Comparison of ENCODE assay signal across 8 cellular contexts in the genomic region with DNA sequence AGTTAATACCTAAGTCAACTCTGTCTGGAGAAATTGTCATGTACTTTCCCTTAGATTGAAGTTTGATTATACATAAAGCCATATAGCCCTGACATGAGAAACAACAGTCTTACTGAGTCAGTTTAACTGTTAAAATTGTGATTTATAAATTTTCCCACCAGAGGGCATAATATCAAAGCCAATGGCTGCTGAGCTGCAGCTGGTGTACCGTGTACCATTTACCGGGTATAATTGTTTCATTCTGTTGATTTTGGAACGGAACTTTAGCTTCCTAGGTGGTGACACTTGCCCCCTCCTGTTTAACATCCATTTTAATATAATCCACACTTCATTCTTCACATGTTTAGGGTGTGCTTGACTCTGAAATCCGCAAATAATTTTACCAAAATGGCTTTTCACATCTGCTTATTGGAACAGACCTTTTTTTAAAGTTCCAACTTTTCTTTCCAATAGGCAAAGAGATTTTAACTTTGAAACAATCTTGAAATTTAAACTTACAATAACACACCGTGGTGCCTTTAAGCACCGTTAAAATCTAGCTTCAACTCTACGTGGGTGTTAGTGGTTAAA.
A peak's percentile ranks its signal among the peaks of the same experiment; 100 is the strongest.
DNase-seq lines count a peak whose midpoint lies in the region; ATAC-seq and TF ChIP-seq lines count a peak whose summit lies in the region.

No MANE protein-coding gene starts in this region.

- TF ChIP-seq CTCF in body of pancreas (IDR thresholded peaks at IDR 0.05): peak in 6 of 7 experiments; percentile 20 to 53 (median 38)

- ATAC-seq in GM19035 (IDR thresholded peaks at IDR 0.05; ENCODE audit: unreplicated experiment) (peak; percentile 94), HG03159 (IDR thresholded peaks at IDR 0.05; ENCODE audit: unreplicated experiment) (peak; percentile 92), body of pancreas (peak; percentile 62)

- no peak overlapping the region for H3K4me3 ChIP-seq in body of pancreas

- intact Hi-C loops in body of pancreas (cut with DNase I): no loop called here

- no peak for TF ChIP-seq POLR2A in body of pancreas (IDR thresholded peaks at IDR 0.05)

- no peak overlapping the region for H3K27ac ChIP-seq in body of pancreas

- no peaks in the 10 kb centered on the region for H3K36me3 ChIP-seq in body of pancreas (replicated peaks in 1 of 2; ENCODE audit: insufficient read depth in 1 of 2, low read depth in 2 of 2)

- 26 to 27% methylated on average over 7 of the region's 7 CpGs for WGBS in body of pancreas, 2 donors

- H3K9me3 ChIP-seq in body of pancreas: no peaks in the 10 kb centered on the region

- peak; percentile 71 for DNase-seq in D341Med (ENCODE audit: low spot score)
- peak; percentile 9 for DNase-seq in NCI-H460 (ENCODE audit: extremely low read depth, low read depth)
- peak in 2 of 4 donors; percentile 4 to 8 for DNase-seq in body of pancreas
- peak; percentile 24 for DNase-seq in iris pigment epithelial cell (ENCODE audit: low read depth)
- DNase-seq in stromal cell of bone marrow (ENCODE audit: low read depth): peak; percentile 28
- no peak for DNase-seq in NCI-H128 (lab: John Stamatoyannopoulos, UW; ENCODE audit: unreplicated experiment)

- no peaks in the 10 kb centered on the region for H3K27me3 ChIP-seq in body of pancreas

- no peaks in the 10 kb centered on the region for H3K4me1 ChIP-seq in body of pancreas
